In the genomic region with DNA sequence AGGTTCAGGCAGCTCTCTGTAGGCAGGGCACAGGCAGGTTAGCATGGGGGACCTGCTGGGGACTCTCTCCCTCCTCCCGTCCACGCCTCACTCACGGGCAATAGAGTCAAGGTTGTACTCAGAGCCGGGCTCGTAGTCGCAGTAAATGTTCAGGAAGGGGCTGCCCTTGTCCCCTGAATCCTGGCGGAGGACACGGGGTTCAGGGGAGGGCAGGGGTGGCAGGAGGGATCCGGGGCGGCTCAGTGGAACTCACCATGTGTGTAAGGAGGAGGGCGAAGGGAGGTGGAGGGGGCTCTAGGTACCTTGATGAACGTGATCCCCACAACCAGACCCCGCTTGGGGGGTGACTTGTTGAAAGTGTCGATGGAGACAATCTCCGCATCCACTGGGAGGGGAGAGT, we compare ENCODE assay signal across 8 cellular contexts. TPM values are rescaled to one million over a fixed set of nuclear protein-coding genes. Genes with fewer than 3 reads are reported as not detected.
DNase-seq lines count a peak whose midpoint lies in the region; ATAC-seq, FAIRE-seq and TF ChIP-seq lines count a peak whose summit lies in the region.

No MANE protein-coding gene starts in this region.

- in situ Hi-C loops in Panc1 (cut with HindIII; ENCODE audit: low pct_unique_long_range_greater_than_20kb, low sequenced_read_pairs) (no loop called here), GM13976 (cut with MboI; ENCODE audit: low sequenced_read_pairs, unreplicated experiment) (no loop called here)

- intact Hi-C loops in Panc1 (cut with micrococcal nuclease; ENCODE audit: unreplicated experiment): no loop called here
- intact Hi-C loops in pancreas (cut with DNase I): no loop called here

- H3K9me3 ChIP-seq in Panc1 (ENCODE audit: control insufficient read depth, insufficient read depth, low read depth, low read length): no peaks in the 10 kb centered on the region
- no peaks in the 10 kb centered on the region for H3K9me3 ChIP-seq in pancreas

- H3K36me3 ChIP-seq in GM06990 (ENCODE audit: control insufficient read depth, insufficient read depth, low read length) (peaks cover 4% of the 10 kb centered on the region), Panc1 (ENCODE audit: control insufficient read depth, insufficient read depth, low read length) (no peaks in the 10 kb centered on the region; the same call in 1 of the 2 replicates), pancreas (peaks cover 0 to 4% (median 0%) of the 10 kb centered on the region in 3 donors)

- ATAC-seq in Panc1 (no peak), pancreas (no peak), HG03457 (IDR thresholded peaks at IDR 0.05; ENCODE audit: unreplicated experiment) (no peak), GM21619 (IDR thresholded peaks at IDR 0.05; ENCODE audit: unreplicated experiment) (no peak)

- H3K4me3 ChIP-seq in GM06990 (replicated peaks; ENCODE audit: low read depth, low read length): peak overlapping the region; percentile 72
- H3K4me3 ChIP-seq in Panc1 (ENCODE audit: low read depth in 2 of 2, low read length in 2 of 2): peak overlapping the region; percentile 63 to 64
- H3K4me3 ChIP-seq in epithelial cell of proximal tubule (ENCODE audit: low read depth, low read length): peak overlapping the region; percentile 81
- H3K4me3 ChIP-seq in pancreas: peak overlapping the region in 3 of 4 donors; percentile 53 to 64 (median 58)

- POLR2A ChIA-PET in Panc1 (lab: Charles Lee): no interaction called here

- WGBS in pancreas, 2 donors: 83 to 86% methylated on average over 14 to 15 of the region's 15 CpGs

- H3K27ac ChIP-seq in Panc1 (ENCODE audit: low read length) (peak overlapping the region; percentile 97), pancreas (no peak overlapping the region)

- no TSS peak for BruUV-seq in Panc1 (replicated peaks; lab: Mats Ljungman, UMichigan)

- CTCF ChIA-PET in Panc1 (lab: Charles Lee): interaction anchor here (0.6 to 0.7 kb wide), 2 partner anchors 117 to 133 kb away, joined by 3 read pairs; no protein-coding TSS in a partner anchor

- TF ChIP-seq CTCF in GM06990 (IDR thresholded peaks at IDR 0.05; ENCODE audit: insufficient read depth, low read length, poor library complexity, severe bottlenecking) (no peak), Panc1 (IDR thresholded peaks at IDR 0.05) (no peak), epithelial cell of proximal tubule (conservative IDR thresholded peaks at IDR 0.05; ENCODE audit: low read depth, low read length) (no peak), pancreas (IDR thresholded peaks at IDR 0.05) (no peak), GM13976 (IDR thresholded peaks at IDR 0.05; ENCODE audit: borderline replicate concordance, control extremely low read depth, extremely low read depth, insufficient read depth, missing control alignments) (no peak)

- H3K27me3 ChIP-seq in GM06990 (replicated peaks; ENCODE audit: control insufficient read depth, insufficient read depth, low read length): no peaks in the 10 kb centered on the region
- H3K27me3 ChIP-seq in Panc1 (ENCODE audit: control insufficient read depth, insufficient read depth, low read length): no peaks in the 10 kb centered on the region
- H3K27me3 ChIP-seq in pancreas: no peaks in the 10 kb centered on the region

- H3K4me1 ChIP-seq in Panc1 (ENCODE audit: control insufficient read depth, insufficient read depth, low read length) (peaks cover 5% of the 10 kb centered on the region; the same call in 1 of the 2 replicates), pancreas (no peaks in the 10 kb centered on the region)

- no peak for FAIRE-seq in pancreas (lab: Jason Lieb, UNC)

- no peak for DNase-seq in GM06990 (ENCODE audit: extremely low read depth, insufficient read length)
- no peak for DNase-seq in Panc1 (ENCODE audit: low read depth, low spot score)
- DNase-seq in epithelial cell of proximal tubule (ENCODE audit: low read depth): no peak
- DNase-seq in pancreas: peak in 2 of 6 donors; percentile 19 to 70
- no peak for DNase-seq in GM13976 (ENCODE audit: low spot score)
- DNase-seq in C1 segment of cervical spinal cord (lab: John Stamatoyannopoulos, UW): no peak

RNA-seq across cellular contexts. Expression of a gene that starts 0.8 kb away (rescaled TPM):
- total RNA-seq in Panc1 (2021; ENCODE audit: unreplicated experiment) (26.5 TPM), epithelial cell of proximal tubule (3.2 TPM in 2 replicates), pancreas (10 to 100 TPM in 1 of 6 donors, 1 to 10 TPM in 5; 3.0 to 10.7 (median 5.1) TPM)
- polyA plus RNA-seq in Panc1 (2012; ENCODE audit: insufficient read length): 21.9 TPM
- polyA plus RNA-seq in pancreas: 10 to 100 TPM; 52.5 to 53.3 TPM

RNA-seq across cellular contexts. Expression of a gene that starts 11.5 kb away (rescaled TPM):
- 0.10 TPM for total RNA-seq in Panc1 (2021; ENCODE audit: unreplicated experiment)
- 1.2 TPM for polyA plus RNA-seq in Panc1 (2012; ENCODE audit: insufficient read length)
- not detected in 2 replicates for total RNA-seq in epithelial cell of proximal tubule
- 1 to 10 TPM; 4.5 to 8.3 (median 6.7) TPM for total RNA-seq in pancreas
- 1 to 10 TPM; 2.6 to 4.8 TPM for polyA plus RNA-seq in pancreas

RNA-seq across cellular contexts. Expression of a gene that starts 31.7 kb away (rescaled TPM):
- total RNA-seq in Panc1 (2021; ENCODE audit: unreplicated experiment) (71.0 TPM), epithelial cell of proximal tubule (78.9 and 82.2 TPM in 2 replicates), pancreas (10 to 100 TPM; 47.2 to 63.5 (median 53.2) TPM)
- polyA plus RNA-seq in Panc1 (2012; ENCODE audit: insufficient read length): 135 TPM
- polyA plus RNA-seq in pancreas: 100 to 1,000 TPM in 1 of 2 donors, 10 to 100 TPM in 1; 77.2 to 121 TPM
